ENCODE assay signal across 8 cellular contexts in genomic region chr1:58576727-58577675, GRCh38. TPM values are rescaled to one million over a fixed set of nuclear protein-coding genes. Genes with fewer than 3 reads are reported as not detected.
DNase-seq lines count a peak whose midpoint lies in the region; ATAC-seq and TF ChIP-seq lines count a peak whose summit lies in the region.

TSS of gene TACSTD2 (minus strand) at chr1:58577252. CDS start at chr1:58577156, 96 bp downstream.

- WGBS in smooth muscle cell (ENCODE audit: low lambda C conversion rate): 20% methylated on average over 94 of the region's 107 CpGs

- no peaks in the 10 kb centered on the region for H3K4me1 ChIP-seq in smooth muscle cell (ENCODE audit: low read depth)

- H3K9me3 ChIP-seq in smooth muscle cell (replicated peaks; ENCODE audit: low read depth) (no peaks in the 10 kb centered on the region), MG63 (no peaks in the 10 kb centered on the region)

- H3K27ac ChIP-seq in smooth muscle cell (ENCODE audit: low read depth): peak within 1 kb of the TSS; percentile 80

- H4K20me1 ChIP-seq in smooth muscle cell (ENCODE audit: low read depth): no peaks in the 10 kb centered on the region

- H3K4me3 ChIP-seq in astrocyte of the spinal cord (ENCODE audit: low read depth, low read length) (peak within 1 kb of the TSS; percentile 24), smooth muscle cell (peak within 1 kb of the TSS; percentile 44), MG63 (no peak within 1 kb of the TSS)

- H3K4me2 ChIP-seq in smooth muscle cell: peak within 1 kb of the TSS; percentile 84

- no peaks in the 10 kb centered on the region for H3K79me2 ChIP-seq in smooth muscle cell (ENCODE audit: low read depth)

- peak within 1 kb of the TSS; percentile 62 for H3K9ac ChIP-seq in smooth muscle cell (ENCODE audit: low read depth)

- H2AFZ ChIP-seq in smooth muscle cell (ENCODE audit: low read depth): peak within 1 kb of the TSS; percentile 70

- in situ Hi-C loops in astrocyte of the spinal cord (cut with HindIII; ENCODE audit: low sequenced_read_pairs): no loop called here
- in situ Hi-C loops in KBM-7 (cut with MboI; ENCODE audit: low pct_unique_long_range_greater_than_20kb, low sequenced_read_pairs): no loop called here

- no peaks in the 10 kb centered on the region for H3F3A ChIP-seq in smooth muscle cell (ENCODE audit: low read depth)

- TF ChIP-seq CTCF in astrocyte of the spinal cord (IDR thresholded peaks at IDR 0.05; ENCODE audit: low read depth, low read length) (no peak), smooth muscle cell (IDR thresholded peaks at IDR 0.05; ENCODE audit: borderline replicate concordance, insufficient read depth, poor library complexity, severe bottlenecking) (no peak)

- ATAC-seq in HG03139 (IDR thresholded peaks at IDR 0.05; ENCODE audit: unreplicated experiment) (no peak), GM21529 (IDR thresholded peaks at IDR 0.05; ENCODE audit: unreplicated experiment) (no peak)

- H3K27me3 ChIP-seq in smooth muscle cell (ENCODE audit: low read depth) (peaks cover 16% of the 10 kb centered on the region), MG63 (no peaks in the 10 kb centered on the region)

- DNase-seq in HPDE6-E6E7 (ENCODE audit: extremely low spot score) (peak; percentile 77), astrocyte of the spinal cord (ENCODE audit: low read depth, low spot score) (no peak), iPS-NIHi11 (ENCODE audit: low spot score) (peak; percentile 70), smooth muscle cell (lab: John Stamatoyannopoulos, UW; ENCODE audit: unreplicated experiment) (no peak), MG63 (no peak), KBM-7 (no peak)

- H3K36me3 ChIP-seq in smooth muscle cell (ENCODE audit: low read depth): no peaks in the 10 kb centered on the region
- no peaks in the 10 kb centered on the region for H3K36me3 ChIP-seq in MG63

RNA-seq across cellular contexts. Expression of gene TACSTD2, which starts in this region (rescaled TPM):
- 10.9 and 27.3 TPM in 2 replicates for total RNA-seq in smooth muscle cell
- polyA plus RNA-seq in smooth muscle cell: 9.8 and 37.5 TPM in 2 replicates
- total RNA-seq in MG63 (2014; rRNA removed; shearing (Covaris generic); ENCODE audit: low replicate concordance): not detected in 2 replicates

Comparison
In these comparisons a context has a peak if more than half of its experiments do, and no peak if none do; other contexts are left out.
1. RNA of gene TACSTD2 (total RNA-seq): 10.9 to 27.3 TPM in smooth muscle cell; not detected in MG63; every median in the first group is over 10 times any median in the second.
2. DNase-seq: peak in HPDE6-E6E7 (single experiment) and iPS-NIHi11 (single experiment); none in astrocyte of the spinal cord (single experiment), smooth muscle cell (single experiment), MG63 (single experiment) and KBM-7 (single experiment).